In the genomic region with DNA sequence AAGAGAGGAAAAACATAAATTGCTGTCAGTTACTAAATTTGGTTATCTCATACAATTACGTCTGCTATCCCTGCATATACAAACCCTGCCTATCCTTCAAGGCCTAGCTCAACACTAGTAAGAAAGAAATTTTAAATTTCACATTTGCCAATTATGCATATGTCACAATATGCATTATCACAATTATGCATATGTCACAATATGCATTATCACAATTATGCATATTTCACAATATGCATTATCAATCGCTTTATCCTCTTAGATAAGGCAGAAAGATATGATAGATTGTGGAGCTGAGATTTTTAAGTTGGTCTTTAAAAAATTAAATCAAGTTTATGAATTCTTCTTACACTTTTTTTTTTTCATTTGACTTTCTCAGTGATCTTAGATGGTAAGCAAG, we compare ENCODE assay signal across 22 cellular contexts.
"Had no signal": no experiment of that assay in that cellular context is flagged by ENCODE, and none has a peak within 500 bp of the region (broad histone marks: within the 10 kb centered on the region; RNA-seq: fewer than 3 reads in every experiment).

No MANE protein-coding gene starts in this region.

- ATAC-seq: foreskin keratinocyte, gastroesophageal sphincter, heart left ventricle, left cardiac atrium, left lung, left ventricle myocardium superior, lower lobe of right lung, mucosa of descending colon had no signal

- H3K36me3 ChIP-seq: gastroesophageal sphincter, heart left ventricle, left lung, lower lobe of right lung had no signal

- H3K27ac ChIP-seq: coronary artery, dorsolateral prefrontal cortex, esophagus muscularis mucosa, foreskin keratinocyte, gastroesophageal sphincter, heart left ventricle, hepatocyte, left lung, lower lobe of right lung had no signal

- H3K27me3 ChIP-seq: dorsolateral prefrontal cortex, esophagus muscularis mucosa, foreskin keratinocyte, gastroesophageal sphincter, heart left ventricle, hepatocyte, left lung had no signal

- H3K4me2 ChIP-seq: hepatocyte had no signal

- H3K9me3 ChIP-seq: lower lobe of right lung had no signal

- H3K4me3 ChIP-seq: coronary artery, dorsolateral prefrontal cortex, esophagus muscularis mucosa, gastroesophageal sphincter, heart left ventricle, hepatocyte, left lung, lower lobe of right lung, mucosa of descending colon had no signal

- FAIRE-seq: endothelial cell of umbilical vein, frontal cortex, keratinocyte had no signal

- H3K79me2 ChIP-seq: hepatocyte had no signal

- H2AFZ ChIP-seq: hepatocyte had no signal

- H3K4me1 ChIP-seq: esophagus muscularis mucosa, foreskin keratinocyte, gastroesophageal sphincter, heart left ventricle, left lung, lower lobe of right lung had no signal

- DNase-seq: dermis blood vessel endothelial cell; dorsolateral prefrontal cortex; effector CD4-positive, alpha-beta T cell; effector memory CD4-positive, alpha-beta T cell; foreskin keratinocyte; heart left ventricle; hypothalamus; immature natural killer cell; left cardiac atrium; left lung; left ventricle myocardium superior; lower lobe of right lung; mesenchymal stem cell; mucosa of descending colon; naive B cell had no signal
